18 cellular contexts compared by ENCODE assay signal in the genomic region with DNA sequence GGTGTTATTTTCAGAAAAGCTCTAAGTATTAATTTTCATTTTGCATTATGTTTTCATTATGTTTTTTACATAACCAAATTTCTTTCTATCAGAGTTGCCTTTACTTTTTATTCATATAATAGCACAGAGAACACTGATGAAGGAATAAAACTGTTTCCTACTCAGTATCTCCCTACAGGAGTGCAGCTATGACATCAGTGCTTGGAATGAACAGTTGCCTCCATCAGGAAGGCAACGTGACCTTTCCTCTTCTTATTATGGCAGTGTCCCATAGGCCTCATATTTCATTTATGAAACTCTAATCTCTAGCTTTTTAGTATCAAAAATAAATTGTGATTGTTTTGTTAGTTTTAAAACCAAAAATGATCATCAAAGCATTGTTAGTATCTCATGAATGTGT.
"Had no signal": no experiment of that assay in that cellular context is flagged by ENCODE, and none has a peak within 500 bp of the region (broad histone marks: within the 10 kb centered on the region; RNA-seq: fewer than 3 reads in every experiment).

No MANE protein-coding gene starts in this region.

- DNase-seq: activated B cell treated with CpG ODN at 0.5 μM for 24 hours; activated CD4-positive, alpha-beta T cell treated with anti-CD3 and anti-CD28 coated beads for 36 hours; activated CD4-positive, alpha-beta T cell treated with anti-CD3 and anti-CD28 coated beads, Interleukin-2, amount 50 U/mL, for 48 hours; activated CD8-positive, alpha-beta memory T cell treated with anti-CD3 and anti-CD28 coated beads, Interleukin-2, amount 50 U/mL, for 48 hours; activated naive CD4-positive, alpha-beta T cell; activated naive CD8-positive, alpha-beta T cell treated with anti-CD3 and anti-CD28 coated beads for 36 hours; activated T-cell treated with anti-CD3 and anti-CD28 coated beads, Interleukin-2, amount 50 U/mL, for 4 hours; effector memory CD4-positive, alpha-beta T cell; left colon; nucleus accumbens; posterior cingulate gyrus; right lobe of liver; spleen; stimulated activated CD4-positive, alpha-beta T cell treated with anti-CD3 and anti-CD28 coated beads, Interleukin-4, amount 100 ng/mL, for 24 hours; stimulated activated naive CD8-positive, alpha-beta T cell treated with anti-CD3 and anti-CD28 coated beads, Interleukin-15, Interleukin-2, amounts not matched to agents 100 U/mL and 50 U/mL, for 24 hours; T1000; tibial artery had no signal

- H3K27ac ChIP-seq: foreskin keratinocyte, right lobe of liver, spleen, tibial artery had no signal

- H3K4me3 ChIP-seq: right lobe of liver, spleen, tibial artery had no signal

- H3K36me3 ChIP-seq: right lobe of liver, spleen, tibial artery had no signal

- H3K27me3 ChIP-seq: foreskin keratinocyte, right lobe of liver, spleen, tibial artery had no signal

- H3K4me1 ChIP-seq: foreskin keratinocyte, right lobe of liver, spleen, tibial artery had no signal

- H3K9me3 ChIP-seq: right lobe of liver, tibial artery had no signal
